8 cellular contexts compared by ENCODE assay signal in genomic region chr12:4320287-4320858, GRCh38. TPM values are rescaled to one million over a fixed set of nuclear protein-coding genes. Genes with fewer than 3 reads are reported as not detected.
DNase-seq lines count a peak whose midpoint lies in the region; ATAC-seq and TF ChIP-seq lines count a peak whose summit lies in the region.

No MANE protein-coding gene starts in this region.

- intact Hi-C loops in left ventricle myocardium superior (cut with micrococcal nuclease) = no loop called here

- 4% methylated on average over 18 of the region's 18 CpGs for WGBS in smooth muscle cell (ENCODE audit: low lambda C conversion rate)

- H3K27ac Mint-ChIP-seq in activated CD8-positive, alpha-beta memory T cell treated with anti-CD3 and anti-CD28 coated beads, Interleukin-2, amount 10 ng/mL, durations not matched to agents 7 days and 5 days = peak overlapping the region; percentile 75

- peak overlapping the region; percentile 97 for H3K4me3 ChIP-seq in WI38 (ENCODE audit: low read depth, low read length)
- peak overlapping the region; percentile 94 for H3K4me3 ChIP-seq in smooth muscle cell

- H3K4me3 Mint-ChIP-seq in activated CD8-positive, alpha-beta memory T cell treated with anti-CD3 and anti-CD28 coated beads, Interleukin-2, amount 10 ng/mL, durations not matched to agents 7 days and 5 days = peak overlapping the region; percentile 94

- H3K27me3 Mint-ChIP-seq in activated CD8-positive, alpha-beta memory T cell treated with anti-CD3 and anti-CD28 coated beads, Interleukin-2, amount 10 ng/mL, durations not matched to agents 7 days and 5 days = no peaks in the 10 kb centered on the region

- H3K27me3 ChIP-seq in smooth muscle cell (ENCODE audit: low read depth) = no peaks in the 10 kb centered on the region

- H3K4me1 ChIP-seq in smooth muscle cell (ENCODE audit: low read depth) = peaks cover 9% of the 10 kb centered on the region

- peaks cover 33% of the 10 kb centered on the region for H3K4me1 Mint-ChIP-seq in activated CD8-positive, alpha-beta memory T cell treated with anti-CD3 and anti-CD28 coated beads, Interleukin-2, amount 10 ng/mL, durations not matched to agents 7 days and 5 days

- peaks cover 32% of the 10 kb centered on the region for H4K20me1 ChIP-seq in smooth muscle cell (ENCODE audit: low read depth)

- H3K36me3 Mint-ChIP-seq in activated CD8-positive, alpha-beta memory T cell treated with anti-CD3 and anti-CD28 coated beads, Interleukin-2, amount 10 ng/mL, durations not matched to agents 7 days and 5 days = peaks cover 11% of the 10 kb centered on the region

- H3K9me3 Mint-ChIP-seq in activated CD8-positive, alpha-beta memory T cell treated with anti-CD3 and anti-CD28 coated beads, Interleukin-2, amount 10 ng/mL, durations not matched to agents 7 days and 5 days (ENCODE audit: low read depth) = no peaks in the 10 kb centered on the region

- CTCF ChIA-PET in activated CD8-positive, alpha-beta memory T cell treated with anti-CD3 and anti-CD28 coated beads, Interleukin-2, amount 10 ng/mL, durations not matched to agents 7 days and 5 days (lab: Charles Lee) = no interaction called here

- no peak for DNase-seq in activated CD8-positive, alpha-beta memory T cell treated with anti-CD3 and anti-CD28 coated beads, Interleukin-2, amount 10 ng/mL, durations not matched to agents 7 days and 5 days
- no peak for DNase-seq in activated CD8-positive, alpha-beta memory T cell treated with anti-CD3 and anti-CD28 coated beads, Interleukin-2, amount 50 U/mL, for 48 hours
- DNase-seq in left ventricle myocardium superior (no peak), smooth muscle cell (lab: John Stamatoyannopoulos, UW; ENCODE audit: unreplicated experiment) (no peak), dedifferentiated amniotic fluid mesenchymal stem cell (ENCODE audit: extremely low spot score) (no peak)
- no peak for DNase-seq in stimulated activated CD4-positive, alpha-beta T cell treated with anti-CD3 and anti-CD28 coated beads, Interleukin-1b, Interleukin-23, amount 100 ng/mL, for 48 hours

- peaks cover 3% of the 10 kb centered on the region for H3F3A ChIP-seq in smooth muscle cell (ENCODE audit: low read depth)

- peak overlapping the region; percentile 82 for H2AFZ ChIP-seq in smooth muscle cell (ENCODE audit: low read depth)

- ATAC-seq in activated CD8-positive, alpha-beta memory T cell treated with anti-CD3 and anti-CD28 coated beads, Interleukin-2, amount 10 ng/mL, durations not matched to agents 7 days and 5 days = no peak
- ATAC-seq in HG02981 (IDR thresholded peaks at IDR 0.05; ENCODE audit: unreplicated experiment) = peak; percentile 24
- peak; percentile 41 for ATAC-seq in left ventricle myocardium superior

- H3K9ac ChIP-seq in smooth muscle cell (ENCODE audit: low read depth) = peak overlapping the region; percentile 85

- H3K79me2 ChIP-seq in smooth muscle cell (ENCODE audit: low read depth) = peaks cover 40% of the 10 kb centered on the region

- peak overlapping the region; percentile 88 for H3K4me2 ChIP-seq in smooth muscle cell

- peak overlapping the region; percentile 91 for H3K27ac ChIP-seq in smooth muscle cell (ENCODE audit: low read depth)

- H3K9me3 ChIP-seq in smooth muscle cell (replicated peaks; ENCODE audit: low read depth) = no peaks in the 10 kb centered on the region

- TF ChIP-seq CTCF in WI38 (IDR thresholded peaks at IDR 0.05; ENCODE audit: low read depth, low read length) = no peak
- no peak for TF ChIP-seq CTCF in smooth muscle cell (IDR thresholded peaks at IDR 0.05; ENCODE audit: borderline replicate concordance, insufficient read depth, poor library complexity, severe bottlenecking)

- H3K36me3 ChIP-seq in smooth muscle cell (ENCODE audit: low read depth) = no peaks in the 10 kb centered on the region

RNA-seq across cellular contexts. Expression of gene TIGAR, which starts 0.6 kb away (rescaled TPM):
- 10 to 100 TPM in 1 of 2 experiments, 1 to 10 TPM in 1; 7.6 to 18.1 TPM for total RNA-seq in activated CD8-positive, alpha-beta memory T cell treated with anti-CD3 and anti-CD28 coated beads, Interleukin-2, amount 10 ng/mL, durations not matched to agents 7 days and 5 days
- total RNA-seq in left ventricle myocardium superior (14.4 TPM), smooth muscle cell (21.0 and 21.6 TPM in 2 replicates)
- 26.1 and 36.0 TPM in 2 replicates for polyA plus RNA-seq in smooth muscle cell

RNA-seq across cellular contexts. Expression of gene CCND2, which starts 46.8 kb away (rescaled TPM):
- 100 to 1,000 TPM; 492 to 862 TPM for total RNA-seq in activated CD8-positive, alpha-beta memory T cell treated with anti-CD3 and anti-CD28 coated beads, Interleukin-2, amount 10 ng/mL, durations not matched to agents 7 days and 5 days
- total RNA-seq in left ventricle myocardium superior (281 TPM), smooth muscle cell (462 and 556 TPM in 2 replicates)
- 280 and 356 TPM in 2 replicates for polyA plus RNA-seq in smooth muscle cell

RNA-seq across cellular contexts. Expression of gene FGF23, which starts 59.1 kb away (rescaled TPM):
- not detected for total RNA-seq in activated CD8-positive, alpha-beta memory T cell treated with anti-CD3 and anti-CD28 coated beads, Interleukin-2, amount 10 ng/mL, durations not matched to agents 7 days and 5 days
- not detected for total RNA-seq in left ventricle myocardium superior
- not detected in 2 replicates for total RNA-seq in smooth muscle cell
- not detected in 2 replicates for polyA plus RNA-seq in smooth muscle cell
